In the genomic region with DNA sequence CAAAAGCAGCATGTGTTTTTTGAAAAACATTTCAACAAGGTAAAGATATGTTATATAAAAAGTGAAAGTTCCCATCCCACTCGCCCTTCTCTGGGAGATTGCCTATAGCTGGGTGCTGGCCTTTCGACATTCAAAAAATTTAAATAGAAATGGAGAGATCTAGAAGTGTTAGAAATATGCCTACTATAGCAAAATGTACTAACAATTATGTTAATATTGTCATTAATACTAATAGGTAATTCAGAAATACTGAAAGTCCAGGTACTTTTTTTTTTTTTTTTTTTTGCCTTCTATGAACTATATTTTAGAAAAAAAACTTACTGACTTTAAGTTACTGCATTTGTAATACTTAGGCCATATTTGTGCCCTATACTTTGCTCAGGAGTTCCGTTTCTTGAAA, we compare ENCODE assay signal across 11 cellular contexts.
A peak's percentile ranks its signal among the peaks of the same experiment; 100 is the strongest.
DNase-seq lines count a peak whose midpoint lies in the region; ATAC-seq and TF ChIP-seq lines count a peak whose summit lies in the region.
"Had no signal": no experiment of that assay in that cellular context is flagged by ENCODE, and none has a peak within 500 bp of the region (broad histone marks: within the 10 kb centered on the region; RNA-seq: fewer than 3 reads in every experiment).

No MANE protein-coding gene starts in this region.

- H3K4me3 ChIP-seq in DOHH2 (ENCODE audit: low read length) (peak overlapping the region; percentile 86), epithelial cell of esophagus (ENCODE audit: low read length) (peak overlapping the region; percentile 95), prostate gland (peak overlapping the region; percentile 97 to 98)

- H3K27me3 ChIP-seq in DOHH2 (ENCODE audit: control insufficient read depth, low read length) (no peaks in the 10 kb centered on the region), prostate gland (replicated peaks; ENCODE audit: insufficient read depth) (no peaks in the 10 kb centered on the region)

- H3K9me3 Mint-ChIP-seq in glutamatergic neuron (ENCODE audit: unreplicated experiment), result peaks cover 6% of the 10 kb centered on the region

- H3K9me2 ChIP-seq in DOHH2 (replicated peaks; ENCODE audit: control insufficient read depth, low read length), result no peaks in the 10 kb centered on the region

- H3K4me1 Mint-ChIP-seq in T-helper 17 cell (peaks cover 42% of the 10 kb centered on the region), glutamatergic neuron (ENCODE audit: low read depth, unreplicated experiment) (peaks cover 11% of the 10 kb centered on the region)

- H3F3A ChIP-seq in DOHH2 (ENCODE audit: control insufficient read depth, insufficient read depth), result peaks cover 12% of the 10 kb centered on the region

- H3K4me1 ChIP-seq in DOHH2 (ENCODE audit: control insufficient read depth, low read length), result peaks cover 35% of the 10 kb centered on the region
- H3K4me1 ChIP-seq in prostate gland (replicated peaks), result no peaks in the 10 kb centered on the region

- intact Hi-C loops in prostate gland (cut with DNase I) (loop anchor here (5.0 to 10.0 kb wide), 3 partner anchors 60 to 450 kb away; no protein-coding TSS in a partner anchor), head of caudate nucleus (cut with DNase I) (no loop called here)

- H3K36me3 ChIP-seq in DOHH2 (ENCODE audit: control insufficient read depth, low read length) (no peaks in the 10 kb centered on the region), prostate gland (no peaks in the 10 kb centered on the region)

- no peaks in the 10 kb centered on the region for H4K20me1 ChIP-seq in DOHH2 (ENCODE audit: control insufficient read depth, insufficient read depth, low read depth, low read length)

- no peak for ATAC-seq in T-helper 17 cell

- peak overlapping the region; percentile 93 for H3K4me3 Mint-ChIP-seq in T-helper 17 cell
- H3K4me3 Mint-ChIP-seq in glutamatergic neuron (ENCODE audit: unreplicated experiment), result no peak overlapping the region

- no peak overlapping the region for H3K27ac ChIP-seq in DOHH2 (ENCODE audit: low read depth, low read length)
- H3K27ac ChIP-seq in prostate gland, result peak overlapping the region; percentile 94 to 96
- H3K27ac ChIP-seq: HL-60 had no signal

- TF ChIP-seq POLR2A in prostate gland (IDR thresholded peaks at IDR 0.05), result no peak

- DNase-seq in T-helper 17 cell (no peak), epithelial cell of esophagus (ENCODE audit: low read depth) (no peak), prostate gland (ENCODE audit: low spot score) (no peak), glutamatergic neuron (no peak), SK-N-DZ (ENCODE audit: low spot score) (no peak), cerebellar cortex (ENCODE audit: low spot score) (no peak), head of caudate nucleus (no peak)
- DNase-seq: activated CD8-positive, alpha-beta memory T cell treated with anti-CD3 and anti-CD28 coated beads, Interleukin-2, amount 50 U/mL, for 4 hours; NCI-H524 treated with DMSO at 0.1 percent for 48 hours had no signal

- no peak for TF ChIP-seq CTCF in DOHH2 (IDR thresholded peaks at IDR 0.05; ENCODE audit: low read depth, low read length, poor library complexity, severe bottlenecking)
- TF ChIP-seq CTCF in epithelial cell of esophagus (IDR thresholded peaks at IDR 0.05; ENCODE audit: insufficient read depth, low read depth, low read length, missing control alignments), result no peak
- TF ChIP-seq CTCF in prostate gland (IDR thresholded peaks at IDR 0.05), result no peak
- no peak for TF ChIP-seq CTCF in glutamatergic neuron (IDR thresholded peaks at IDR 0.05; ENCODE audit: partially characterized antibody, unreplicated experiment)

- no peaks in the 10 kb centered on the region for H3K27me3 Mint-ChIP-seq in T-helper 17 cell
- peaks cover 3% of the 10 kb centered on the region for H3K27me3 Mint-ChIP-seq in glutamatergic neuron (ENCODE audit: unreplicated experiment)

- H3K79me2 ChIP-seq in DOHH2 (ENCODE audit: control insufficient read depth, low read length), result no peaks in the 10 kb centered on the region; the same call in 1 of the 2 replicates

- peaks cover 1% of the 10 kb centered on the region for H3K36me3 Mint-ChIP-seq in T-helper 17 cell (ENCODE audit: low read depth)
- no peaks in the 10 kb centered on the region for H3K36me3 Mint-ChIP-seq in glutamatergic neuron (ENCODE audit: unreplicated experiment)

- 80% methylated on average over 3 of the region's 3 CpGs for WGBS in prostate gland

- H3K27ac Mint-ChIP-seq in T-helper 17 cell (peak overlapping the region; percentile 87), glutamatergic neuron (ENCODE audit: unreplicated experiment) (no peak overlapping the region)

- H3K9me3 ChIP-seq in DOHH2 (ENCODE audit: control insufficient read depth, insufficient read depth, low read length), result no peaks in the 10 kb centered on the region
- H3K9me3 ChIP-seq in T-helper 17 cell (ENCODE audit: control insufficient read depth, low read length, poor library complexity, severe bottlenecking), result no peaks in the 10 kb centered on the region
- H3K9me3 ChIP-seq in prostate gland, result no peaks in the 10 kb centered on the region

- H3K4me2 ChIP-seq in DOHH2 (ENCODE audit: low read length), result peak overlapping the region; percentile 89
